Comparison of ENCODE assay signal across 2 cellular contexts in the genomic region with DNA sequence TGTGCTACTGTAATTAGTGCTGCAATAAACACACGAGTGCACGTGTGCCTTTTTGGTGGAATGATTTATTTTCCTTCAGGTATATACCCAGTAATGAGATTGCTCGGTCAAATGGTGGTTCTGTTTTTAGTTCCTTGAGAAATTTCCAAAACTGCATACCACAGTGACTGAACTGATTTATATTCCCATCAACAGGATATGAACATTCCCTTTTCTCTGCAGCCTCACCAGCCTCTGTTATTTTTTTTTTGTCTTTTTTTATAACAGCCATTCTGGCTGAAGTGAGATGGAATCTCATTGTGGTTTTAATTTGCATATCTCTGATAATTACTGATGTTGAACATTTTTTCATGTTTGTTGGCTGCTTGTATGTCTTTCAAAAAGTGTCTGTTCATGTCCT.
TF ChIP-seq lines count a peak whose summit lies in the region.

No MANE protein-coding gene starts in this region.

TF ChIP-seq in SK-N-SH treated with all-trans-retinoic acid at 6 μM for 48 hours, 23 proteins besides CTCF, POLR2A, EP300 and RAD21:
- TF ChIP-seq, protein P1, sequence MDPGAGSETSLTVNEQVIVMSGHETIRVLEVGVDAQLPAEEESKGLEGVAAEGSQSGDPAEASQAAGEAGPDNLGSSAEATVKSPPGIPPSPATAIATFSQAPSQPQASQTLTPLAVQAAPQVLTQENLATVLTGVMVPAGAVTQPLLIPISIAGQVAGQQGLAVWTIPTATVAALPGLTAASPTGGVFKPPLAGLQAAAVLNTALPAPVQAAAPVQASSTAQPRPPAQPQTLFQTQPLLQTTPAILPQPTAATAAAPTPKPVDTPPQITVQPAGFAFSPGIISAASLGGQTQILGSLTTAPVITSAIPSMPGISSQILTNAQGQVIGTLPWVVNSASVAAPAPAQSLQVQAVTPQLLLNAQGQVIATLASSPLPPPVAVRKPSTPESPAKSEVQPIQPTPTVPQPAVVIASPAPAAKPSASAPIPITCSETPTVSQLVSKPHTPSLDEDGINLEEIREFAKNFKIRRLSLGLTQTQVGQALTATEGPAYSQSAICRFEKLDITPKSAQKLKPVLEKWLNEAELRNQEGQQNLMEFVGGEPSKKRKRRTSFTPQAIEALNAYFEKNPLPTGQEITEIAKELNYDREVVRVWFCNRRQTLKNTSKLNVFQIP (CRISPR knock-in tag; IDR thresholded peaks at IDR 0.05; ENCODE audit: borderline replicate concordance, low read depth): no peak
- TF ChIP-seq ARNTL (CRISPR knock-in tag; IDR thresholded peaks at IDR 0.05; ENCODE audit: borderline replicate concordance, low read depth): no peak
- TF ChIP-seq, protein P2, sequence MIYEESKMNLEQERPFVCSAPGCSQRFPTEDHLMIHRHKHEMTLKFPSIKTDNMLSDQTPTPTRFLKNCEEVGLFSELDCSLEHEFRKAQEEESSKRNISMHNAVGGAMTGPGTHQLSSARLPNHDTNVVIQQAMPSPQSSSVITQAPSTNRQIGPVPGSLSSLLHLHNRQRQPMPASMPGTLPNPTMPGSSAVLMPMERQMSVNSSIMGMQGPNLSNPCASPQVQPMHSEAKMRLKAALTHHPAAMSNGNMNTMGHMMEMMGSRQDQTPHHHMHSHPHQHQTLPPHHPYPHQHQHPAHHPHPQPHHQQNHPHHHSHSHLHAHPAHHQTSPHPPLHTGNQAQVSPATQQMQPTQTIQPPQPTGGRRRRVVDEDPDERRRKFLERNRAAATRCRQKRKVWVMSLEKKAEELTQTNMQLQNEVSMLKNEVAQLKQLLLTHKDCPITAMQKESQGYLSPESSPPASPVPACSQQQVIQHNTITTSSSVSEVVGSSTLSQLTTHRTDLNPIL (CRISPR knock-in tag; IDR thresholded peaks at IDR 0.05; ENCODE audit: low read depth): no peak
- TF ChIP-seq, protein P3, sequence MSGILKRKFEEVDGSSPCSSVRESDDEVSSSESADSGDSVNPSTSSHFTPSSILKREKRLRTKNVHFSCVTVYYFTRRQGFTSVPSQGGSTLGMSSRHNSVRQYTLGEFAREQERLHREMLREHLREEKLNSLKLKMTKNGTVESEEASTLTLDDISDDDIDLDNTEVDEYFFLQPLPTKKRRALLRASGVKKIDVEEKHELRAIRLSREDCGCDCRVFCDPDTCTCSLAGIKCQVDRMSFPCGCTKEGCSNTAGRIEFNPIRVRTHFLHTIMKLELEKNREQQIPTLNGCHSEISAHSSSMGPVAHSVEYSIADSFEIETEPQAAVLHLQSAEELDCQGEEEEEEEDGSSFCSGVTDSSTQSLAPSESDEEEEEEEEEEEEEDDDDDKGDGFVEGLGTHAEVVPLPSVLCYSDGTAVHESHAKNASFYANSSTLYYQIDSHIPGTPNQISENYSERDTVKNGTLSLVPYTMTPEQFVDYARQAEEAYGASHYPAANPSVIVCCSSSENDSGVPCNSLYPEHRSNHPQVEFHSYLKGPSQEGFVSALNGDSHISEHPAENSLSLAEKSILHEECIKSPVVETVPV (CRISPR knock-in tag; IDR thresholded peaks at IDR 0.05): no peak
- no peak for TF ChIP-seq CSDC2 (CRISPR knock-in tag; IDR thresholded peaks at IDR 0.05)
- TF ChIP-seq ZNF8 (CRISPR knock-in tag; IDR thresholded peaks at IDR 0.05): peak; percentile 80
- no peak for TF ChIP-seq SNAI2 (CRISPR knock-in tag; IDR thresholded peaks at IDR 0.05)
- TF ChIP-seq ISL1 (CRISPR knock-in tag; IDR thresholded peaks at IDR 0.05): peak; percentile 44; the same call in 1 of the 2 replicates
- TF ChIP-seq, protein P4, sequence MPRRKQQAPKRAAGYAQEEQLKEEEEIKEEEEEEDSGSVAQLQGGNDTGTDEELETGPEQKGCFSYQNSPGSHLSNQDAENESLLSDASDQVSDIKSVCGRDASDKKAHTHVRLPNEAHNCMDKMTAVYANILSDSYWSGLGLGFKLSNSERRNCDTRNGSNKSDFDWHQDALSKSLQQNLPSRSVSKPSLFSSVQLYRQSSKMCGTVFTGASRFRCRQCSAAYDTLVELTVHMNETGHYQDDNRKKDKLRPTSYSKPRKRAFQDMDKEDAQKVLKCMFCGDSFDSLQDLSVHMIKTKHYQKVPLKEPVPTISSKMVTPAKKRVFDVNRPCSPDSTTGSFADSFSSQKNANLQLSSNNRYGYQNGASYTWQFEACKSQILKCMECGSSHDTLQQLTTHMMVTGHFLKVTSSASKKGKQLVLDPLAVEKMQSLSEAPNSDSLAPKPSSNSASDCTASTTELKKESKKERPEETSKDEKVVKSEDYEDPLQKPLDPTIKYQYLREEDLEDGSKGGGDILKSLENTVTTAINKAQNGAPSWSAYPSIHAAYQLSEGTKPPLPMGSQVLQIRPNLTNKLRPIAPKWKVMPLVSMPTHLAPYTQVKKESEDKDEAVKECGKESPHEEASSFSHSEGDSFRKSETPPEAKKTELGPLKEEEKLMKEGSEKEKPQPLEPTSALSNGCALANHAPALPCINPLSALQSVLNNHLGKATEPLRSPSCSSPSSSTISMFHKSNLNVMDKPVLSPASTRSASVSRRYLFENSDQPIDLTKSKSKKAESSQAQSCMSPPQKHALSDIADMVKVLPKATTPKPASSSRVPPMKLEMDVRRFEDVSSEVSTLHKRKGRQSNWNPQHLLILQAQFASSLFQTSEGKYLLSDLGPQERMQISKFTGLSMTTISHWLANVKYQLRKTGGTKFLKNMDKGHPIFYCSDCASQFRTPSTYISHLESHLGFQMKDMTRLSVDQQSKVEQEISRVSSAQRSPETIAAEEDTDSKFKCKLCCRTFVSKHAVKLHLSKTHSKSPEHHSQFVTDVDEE (CRISPR knock-in tag; IDR thresholded peaks at IDR 0.05): no peak

TF ChIP-seq in SK-N-SH, 30 proteins besides CTCF, POLR2A, EP300 and RAD21 (continued from another document):
- no peak for TF ChIP-seq NFIC (IDR thresholded peaks at IDR 0.05; ENCODE audit: borderline replicate concordance)
- TF ChIP-seq YY1 (IDR thresholded peaks at IDR 0.05; ENCODE audit: low read depth): no peak
- TF ChIP-seq, protein P5, sequence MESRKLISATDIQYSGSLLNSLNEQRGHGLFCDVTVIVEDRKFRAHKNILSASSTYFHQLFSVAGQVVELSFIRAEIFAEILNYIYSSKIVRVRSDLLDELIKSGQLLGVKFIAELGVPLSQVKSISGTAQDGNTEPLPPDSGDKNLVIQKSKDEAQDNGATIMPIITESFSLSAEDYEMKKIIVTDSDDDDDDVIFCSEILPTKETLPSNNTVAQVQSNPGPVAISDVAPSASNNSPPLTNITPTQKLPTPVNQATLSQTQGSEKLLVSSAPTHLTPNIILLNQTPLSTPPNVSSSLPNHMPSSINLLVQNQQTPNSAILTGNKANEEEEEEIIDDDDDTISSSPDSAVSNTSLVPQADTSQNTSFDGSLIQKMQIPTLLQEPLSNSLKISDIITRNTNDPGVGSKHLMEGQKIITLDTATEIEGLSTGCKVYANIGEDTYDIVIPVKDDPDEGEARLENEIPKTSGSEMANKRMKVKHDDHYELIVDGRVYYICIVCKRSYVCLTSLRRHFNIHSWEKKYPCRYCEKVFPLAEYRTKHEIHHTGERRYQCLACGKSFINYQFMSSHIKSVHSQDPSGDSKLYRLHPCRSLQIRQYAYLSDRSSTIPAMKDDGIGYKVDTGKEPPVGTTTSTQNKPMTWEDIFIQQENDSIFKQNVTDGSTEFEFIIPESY (IDR thresholded peaks at IDR 0.05; ENCODE audit: borderline replicate concordance, low read depth): no peak
